ENCODE assay signal across 15 cellular contexts in genomic region chr9:87909310-87910041, GRCh38. TPM values are rescaled to one million over a fixed set of nuclear protein-coding genes. Genes with fewer than 3 reads are reported as not detected.
DNase-seq lines count a peak whose midpoint lies in the region; ATAC-seq and TF ChIP-seq lines count a peak whose summit lies in the region.
"Had no signal": no experiment of that assay in that cellular context is flagged by ENCODE, and none has a peak within 500 bp of the region (broad histone marks: within the 10 kb centered on the region; RNA-seq: fewer than 3 reads in every experiment).

No MANE protein-coding gene starts in this region.

- no peaks in the 10 kb centered on the region for H3K4me1 ChIP-seq in suprapubic skin
- H3K4me1 ChIP-seq: tibial nerve had no signal

- CTCF ChIA-PET in activated CD8-positive, alpha-beta T cell treated with anti-CD3 and anti-CD28 coated beads for 36 hours (lab: Charles Lee): no interaction called here

- no peak for TF ChIP-seq CTCF in activated CD8-positive, alpha-beta T cell treated with anti-CD3 and anti-CD28 coated beads for 36 hours (IDR thresholded peaks at IDR 0.05)
- TF ChIP-seq CTCF in suprapubic skin (IDR thresholded peaks at IDR 0.05): no peak

- H3K4me3 Mint-ChIP-seq in natural killer cell treated with Interleukin-12 subunit alpha and Interleukin-12 subunit beta and Interleukin-15 and Interleukin-18, amount 100 ng/mL, for 72 hours: no peak overlapping the region
- H3K4me3 Mint-ChIP-seq in activated CD8-positive, alpha-beta T cell treated with anti-CD3 and anti-CD28 coated beads for 36 hours: no peak overlapping the region

- H3K27ac ChIP-seq in suprapubic skin: no peak overlapping the region
- H3K27ac ChIP-seq: tibial nerve had no signal

- peaks cover 10 to 31% of the 10 kb centered on the region in 2 donors for H3K27me3 Mint-ChIP-seq in natural killer cell treated with Interleukin-12 subunit alpha and Interleukin-12 subunit beta and Interleukin-15 and Interleukin-18, amount 100 ng/mL, for 72 hours
- peaks cover 2% of the 10 kb centered on the region for H3K27me3 Mint-ChIP-seq in activated CD8-positive, alpha-beta T cell treated with anti-CD3 and anti-CD28 coated beads for 36 hours
- H3K27me3 Mint-ChIP-seq: progenitor cell of endocrine pancreas had no signal

- no peaks in the 10 kb centered on the region for H3K9me3 ChIP-seq in suprapubic skin

- H3K4me3 ChIP-seq in suprapubic skin: no peak overlapping the region
- H3K4me3 ChIP-seq: tibial nerve had no signal

- no peaks in the 10 kb centered on the region for H3K9me3 Mint-ChIP-seq in natural killer cell treated with Interleukin-12 subunit alpha and Interleukin-12 subunit beta and Interleukin-15 and Interleukin-18, amount 100 ng/mL, for 72 hours
- peaks cover 2% of the 10 kb centered on the region for H3K9me3 Mint-ChIP-seq in activated CD8-positive, alpha-beta T cell treated with anti-CD3 and anti-CD28 coated beads for 36 hours

- WGBS in suprapubic skin: 95% methylated on average over 20 of the region's 20 CpGs

- no peak for TF ChIP-seq POLR2A in suprapubic skin (IDR thresholded peaks at IDR 0.05)

- peaks cover 7% of the 10 kb centered on the region for H3K36me3 Mint-ChIP-seq in natural killer cell treated with Interleukin-12 subunit alpha and Interleukin-12 subunit beta and Interleukin-15 and Interleukin-18, amount 100 ng/mL, for 72 hours
- H3K36me3 Mint-ChIP-seq in activated CD8-positive, alpha-beta T cell treated with anti-CD3 and anti-CD28 coated beads for 36 hours (ENCODE audit: low read depth): no peaks in the 10 kb centered on the region

- POLR2A ChIA-PET in activated CD8-positive, alpha-beta T cell treated with anti-CD3 and anti-CD28 coated beads for 36 hours (lab: Charles Lee): no interaction called here

- H3K27ac Mint-ChIP-seq in natural killer cell treated with Interleukin-12 subunit alpha and Interleukin-12 subunit beta and Interleukin-15 and Interleukin-18, amount 100 ng/mL, for 72 hours: no peak overlapping the region
- H3K27ac Mint-ChIP-seq in activated CD8-positive, alpha-beta T cell treated with anti-CD3 and anti-CD28 coated beads for 36 hours: no peak overlapping the region
- H3K27ac Mint-ChIP-seq: HFFc6, progenitor cell of endocrine pancreas had no signal

- intact Hi-C loops in activated CD8-positive, alpha-beta T cell treated with anti-CD3 and anti-CD28 coated beads for 36 hours (cut with micrococcal nuclease): no loop called here

- TF ChIP-seq EP300 in suprapubic skin (IDR thresholded peaks at IDR 0.05): no peak

- DNase-seq in ELF-1 (ENCODE audit: low read depth, low spot score) (peak; percentile 69), NCI-H1092 treated with DMSO at 0.1 percent for 48 hours (lab: John Stamatoyannopoulos, UW) (peak; percentile 58), amniotic epithelial cell (ENCODE audit: low read depth) (peak; percentile 21), suprapubic skin (ENCODE audit: low spot score in 2 of 2) (no peak), OCI-M2 (lab: John Stamatoyannopoulos, UW; ENCODE audit: unreplicated experiment) (no peak)
- no peak for DNase-seq in natural killer cell treated with Interleukin-12 subunit alpha and Interleukin-12 subunit beta and Interleukin-15 and Interleukin-18, amount 100 ng/mL, for 72 hours (ENCODE audit: low spot score)
- DNase-seq in activated CD8-positive, alpha-beta T cell treated with anti-CD3 and anti-CD28 coated beads for 36 hours: no peak
- DNase-seq: activated T-cell treated with anti-CD3 and anti-CD28 coated beads, Interleukin-2, amount 50 U/mL, for 48 hours; GDM1; HFFc6; MM.1S had no signal

- H3K4me1 Mint-ChIP-seq in natural killer cell treated with Interleukin-12 subunit alpha and Interleukin-12 subunit beta and Interleukin-15 and Interleukin-18, amount 100 ng/mL, for 72 hours (ENCODE audit: low read depth in 2 of 2): no peaks in the 10 kb centered on the region
- no peaks in the 10 kb centered on the region for H3K4me1 Mint-ChIP-seq in activated CD8-positive, alpha-beta T cell treated with anti-CD3 and anti-CD28 coated beads for 36 hours (ENCODE audit: low read depth)

- peak; percentile 43 to 64 for ATAC-seq in natural killer cell treated with Interleukin-12 subunit alpha and Interleukin-12 subunit beta and Interleukin-15 and Interleukin-18, amount 100 ng/mL, for 72 hours
- no peak for ATAC-seq in activated CD8-positive, alpha-beta T cell treated with anti-CD3 and anti-CD28 coated beads for 36 hours
- no peak for ATAC-seq in HG02870 (IDR thresholded peaks at IDR 0.05; ENCODE audit: unreplicated experiment)

- H3K36me3 ChIP-seq in suprapubic skin: no peaks in the 10 kb centered on the region
- H3K36me3 ChIP-seq: tibial nerve had no signal

- no peaks in the 10 kb centered on the region for H3K27me3 ChIP-seq in suprapubic skin
- H3K27me3 ChIP-seq: tibial nerve had no signal

RNA-seq across cellular contexts. Expression of gene SPATA31C1, which starts 8.3 kb away (rescaled TPM):
- not detected for total RNA-seq in natural killer cell treated with Interleukin-12 subunit alpha and Interleukin-12 subunit beta and Interleukin-15 and Interleukin-18, amount 100 ng/mL, for 72 hours
- total RNA-seq in activated CD8-positive, alpha-beta T cell treated with anti-CD3 and anti-CD28 coated beads for 36 hours: not detected
- total RNA-seq in suprapubic skin: not detected
- total RNA-seq: bronchial epithelial cell, HFFc6, progenitor cell of endocrine pancreas, tibial nerve had no signal

RNA-seq across cellular contexts. Expression of gene SPATA31E1, which starts 26.8 kb away (rescaled TPM):
- not detected for total RNA-seq in natural killer cell treated with Interleukin-12 subunit alpha and Interleukin-12 subunit beta and Interleukin-15 and Interleukin-18, amount 100 ng/mL, for 72 hours
- not detected for total RNA-seq in activated CD8-positive, alpha-beta T cell treated with anti-CD3 and anti-CD28 coated beads for 36 hours
- total RNA-seq in suprapubic skin: not detected
- total RNA-seq: bronchial epithelial cell, HFFc6, progenitor cell of endocrine pancreas, tibial nerve had no signal

Comparison
In these comparisons a context has a peak if more than half of its experiments do, and no peak if none do; other contexts are left out.
1. DNase-seq: peak in ELF-1 (single experiment), NCI-H1092 treated with DMSO at 0.1 percent for 48 hours (single experiment) and amniotic epithelial cell (single experiment); none in natural killer cell treated with Interleukin-12 subunit alpha and Interleukin-12 subunit beta and Interleukin-15 and Interleukin-18, amount 100 ng/mL, for 72 hours (single experiment), activated CD8-positive, alpha-beta T cell treated with anti-CD3 and anti-CD28 coated beads for 36 hours (single experiment), suprapubic skin (0 of 2) and OCI-M2 (single experiment).
2. ATAC-seq: peak in natural killer cell treated with Interleukin-12 subunit alpha and Interleukin-12 subunit beta and Interleukin-15 and Interleukin-18, amount 100 ng/mL, for 72 hours (2 of 2); none in activated CD8-positive, alpha-beta T cell treated with anti-CD3 and anti-CD28 coated beads for 36 hours (single experiment) and HG02870 (single experiment).